ENCODE assay signal across 18 cellular contexts in the genomic region with DNA sequence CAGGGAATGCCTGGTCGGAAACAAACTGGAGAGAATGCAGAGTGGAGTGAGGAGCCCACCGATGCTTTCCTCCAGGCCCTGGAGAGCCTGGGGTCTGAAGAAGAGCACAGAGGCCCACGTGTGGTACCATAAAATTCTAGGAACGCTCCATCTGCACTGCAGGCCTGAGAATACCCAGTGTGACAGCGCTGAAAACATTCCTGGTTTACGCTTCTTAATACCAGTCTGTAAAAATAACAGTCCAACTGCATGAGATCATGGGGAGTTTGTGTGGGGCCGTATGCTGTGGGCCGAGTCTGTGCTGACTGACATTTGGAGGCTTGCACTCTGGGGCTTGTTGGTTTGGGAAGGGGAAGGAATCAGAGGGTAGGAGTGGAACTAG.
"Had no signal": no experiment of that assay in that cellular context is flagged by ENCODE, and none has a peak within 500 bp of the region (broad histone marks: within the 10 kb centered on the region; RNA-seq: fewer than 3 reads in every experiment).

No MANE protein-coding gene starts in this region.

- H3K27me3 ChIP-seq: right lobe of liver had no signal

- H3K27ac ChIP-seq: left ventricle myocardium inferior, prostate gland, right lobe of liver, thoracic aorta had no signal

- H3K4me3 ChIP-seq: heart left ventricle, left ventricle myocardium inferior, prostate gland, right lobe of liver, thoracic aorta had no signal

- H3K4me3 Mint-ChIP-seq: activated CD4-positive, alpha-beta memory T cell treated with anti-CD3 and anti-CD28 coated beads for 36 hours; activated naive CD8-positive, alpha-beta T cell; memory B cell; stimulated activated naive CD8-positive, alpha-beta T cell treated with anti-CD3 and anti-CD28 coated beads, Interleukin-15, amount 100 ng/mL, for 72 hours; T-helper 17 cell had no signal

- FAIRE-seq: islet of Langerhans had no signal

- H3K27ac Mint-ChIP-seq: activated CD4-positive, alpha-beta memory T cell treated with anti-CD3 and anti-CD28 coated beads for 36 hours; activated naive CD8-positive, alpha-beta T cell; memory B cell; stimulated activated naive CD8-positive, alpha-beta T cell treated with anti-CD3 and anti-CD28 coated beads, Interleukin-15, amount 100 ng/mL, for 72 hours; T-helper 17 cell had no signal

- H3K4me1 Mint-ChIP-seq: memory B cell; stimulated activated naive CD8-positive, alpha-beta T cell treated with anti-CD3 and anti-CD28 coated beads, Interleukin-15, amount 100 ng/mL, for 72 hours; T-helper 17 cell had no signal

- H3K9me3 ChIP-seq: heart left ventricle, prostate gland, right lobe of liver, thoracic aorta had no signal

- ATAC-seq: activated CD4-positive, CD25-positive, alpha-beta regulatory T cell treated with anti-CD3 and anti-CD28 coated beads, Interleukin-2, amount 50 U/mL, for 24 hours; heart left ventricle; right lobe of liver; stimulated activated naive CD8-positive, alpha-beta T cell treated with anti-CD3 and anti-CD28 coated beads, Interleukin-15, amount 100 ng/mL, for 72 hours; T-helper 17 cell had no signal

- H3K36me3 Mint-ChIP-seq: activated CD4-positive, alpha-beta memory T cell treated with anti-CD3 and anti-CD28 coated beads for 36 hours; activated naive CD8-positive, alpha-beta T cell; memory B cell had no signal

- H3K27me3 Mint-ChIP-seq: activated CD4-positive, alpha-beta memory T cell treated with anti-CD3 and anti-CD28 coated beads for 36 hours; activated naive CD8-positive, alpha-beta T cell; memory B cell; stimulated activated naive CD8-positive, alpha-beta T cell treated with anti-CD3 and anti-CD28 coated beads, Interleukin-15, amount 100 ng/mL, for 72 hours had no signal

- DNase-seq: activated CD4-positive, alpha-beta memory T cell treated with anti-CD3 and anti-CD28 coated beads for 36 hours; activated gamma-delta T cell; activated T-cell treated with anti-CD3 and anti-CD28 coated beads, Interleukin-2, amount 50 U/mL, for 48 hours; foreskin melanocyte; heart left ventricle; left ventricle myocardium inferior; occipital lobe; right lobe of liver; Right ventricle myocardium superior; stimulated activated CD4-positive, alpha-beta T cell treated with anti-CD3 and anti-CD28 coated beads, Interleukin-4, amount 100 ng/mL, for 24 hours; stimulated activated naive CD8-positive, alpha-beta T cell treated with anti-CD3 and anti-CD28 coated beads, Interleukin-15, amount 100 ng/mL, for 72 hours; T-helper 17 cell had no signal

- H3K4me1 ChIP-seq: heart left ventricle, left ventricle myocardium inferior, prostate gland, right lobe of liver had no signal

- H3K9me3 Mint-ChIP-seq: activated CD4-positive, alpha-beta memory T cell treated with anti-CD3 and anti-CD28 coated beads for 36 hours; stimulated activated naive CD8-positive, alpha-beta T cell treated with anti-CD3 and anti-CD28 coated beads, Interleukin-15, amount 100 ng/mL, for 72 hours had no signal

- H3K36me3 ChIP-seq: heart left ventricle, left ventricle myocardium inferior, prostate gland, right lobe of liver, thoracic aorta had no signal
